ENCODE assay signal across 8 cellular contexts in the genomic region with DNA sequence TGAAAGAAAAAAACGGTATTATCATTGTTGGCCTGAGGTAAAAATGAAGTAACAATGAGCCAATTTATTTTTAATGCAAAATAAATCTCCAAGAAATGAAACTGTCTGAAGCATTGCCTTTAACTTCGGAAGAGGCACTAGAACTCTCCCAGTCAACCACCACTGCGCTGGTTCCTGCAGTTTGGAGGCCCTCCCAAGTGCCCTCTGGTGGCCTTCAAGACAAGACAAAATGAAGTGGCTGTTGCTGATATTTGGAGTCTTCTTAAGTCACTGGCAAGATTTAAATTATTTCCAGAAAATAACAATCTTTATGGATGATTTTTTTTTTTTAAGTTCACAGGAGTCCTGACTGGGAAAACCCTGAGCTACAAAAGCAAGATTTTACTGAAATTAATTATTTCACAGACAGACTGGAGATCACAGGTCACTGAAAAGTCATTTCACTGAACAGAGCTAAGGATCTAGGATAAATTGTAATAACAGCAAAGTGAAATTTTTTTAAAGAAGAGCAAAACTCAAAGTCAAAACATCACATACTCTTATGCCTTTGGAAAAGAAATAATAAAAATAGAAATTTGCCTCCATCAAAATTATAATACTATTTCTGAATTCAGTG. TPM values are rescaled to one million over a fixed set of nuclear protein-coding genes. Genes with fewer than 3 reads are reported as not detected.
DNase-seq lines count a peak whose midpoint lies in the region; ATAC-seq, FAIRE-seq and TF ChIP-seq lines count a peak whose summit lies in the region.

No MANE protein-coding gene starts in this region.

- no peak overlapping the region for H3K4me2 ChIP-seq in DND-41 (ENCODE audit: insufficient read depth, low read length)

- no peaks in the 10 kb centered on the region for H3K27me3 ChIP-seq in DND-41 (ENCODE audit: insufficient read depth, low read length, poor library complexity)

- peaks cover 16% of the 10 kb centered on the region for H4K20me1 ChIP-seq in DND-41 (ENCODE audit: insufficient read depth, low read length)

- no peak overlapping the region for H2AFZ ChIP-seq in DND-41 (ENCODE audit: low read depth, low read length)

- H3K4me3 Mint-ChIP-seq in MCF 10A (ENCODE audit: unreplicated experiment), result no peak overlapping the region

- ATAC-seq in DND-41 (ENCODE audit: insufficient read depth, low read depth) (peak; percentile 91), GM18505 (IDR thresholded peaks at IDR 0.05; ENCODE audit: unreplicated experiment) (no peak), HG02763 (IDR thresholded peaks at IDR 0.05; ENCODE audit: unreplicated experiment) (no peak)

- H3K27ac ChIP-seq in DND-41 (ENCODE audit: low read length), result no peak overlapping the region

- no TSS peak for BruUV-seq in MCF 10A (replicated peaks; lab: Mats Ljungman, UMichigan)

- H3K4me1 ChIP-seq in DND-41 (ENCODE audit: insufficient read depth, low read length), result peaks cover 8% of the 10 kb centered on the region; the same call in 1 of the 2 replicates

- H3K36me3 Mint-ChIP-seq in MCF 10A (ENCODE audit: insufficient read depth, unreplicated experiment), result peaks cover 59% of the 10 kb centered on the region

- no peak for TF ChIP-seq POLR2A in GM18505 (IDR thresholded peaks at IDR 0.05; ENCODE audit: borderline replicate concordance, extremely low read depth, insufficient read depth, insufficient read length)

- H3K9ac ChIP-seq in DND-41 (ENCODE audit: low read depth, low read length), result no peak overlapping the region

- no peak overlapping the region for H3K27ac Mint-ChIP-seq in MCF 10A (ENCODE audit: low read depth, unreplicated experiment)

- no peaks in the 10 kb centered on the region for H3K9me3 Mint-ChIP-seq in MCF 10A (ENCODE audit: unreplicated experiment)

- peaks cover 52% of the 10 kb centered on the region for H3K79me2 ChIP-seq in DND-41 (ENCODE audit: insufficient read depth, low read length)

- H3K36me3 ChIP-seq in DND-41 (ENCODE audit: insufficient read depth, low read length), result peaks cover 83% of the 10 kb centered on the region

- DNase-seq in DND-41 (peak; percentile 73), HUDEP-2 (lab: John Stamatoyannopoulos, UW; ENCODE audit: unreplicated experiment in 76 of 76) (peak in 54 of 76 experiments; percentile 1 to 56 (median 25)), RPMI7951 (ENCODE audit: low read depth) (peak; percentile 56), MCF 10A (ENCODE audit: unreplicated experiment) (peak; percentile 77)
- DNase-seq in stimulated activated CD8-positive, alpha-beta memory T cell treated with anti-CD3 and anti-CD28 coated beads, Interleukin-12 subunit alpha, Interleukin-12 subunit beta, amount 100 ng/mL, for 1 hour (ENCODE audit: low read depth), result peak; percentile 7

- TF ChIP-seq CTCF in DND-41 (IDR thresholded peaks at IDR 0.05; ENCODE audit: borderline replicate concordance, extremely low read depth, low read length, poor library complexity, severe bottlenecking) (peak; percentile 62), MCF 10A (IDR thresholded peaks at IDR 0.05; ENCODE audit: unreplicated experiment) (peak; percentile 60)

- H3K4me1 Mint-ChIP-seq in MCF 10A (ENCODE audit: insufficient read depth, unreplicated experiment), result peaks cover 12% of the 10 kb centered on the region

- CTCF ChIA-PET in MCF 10A (lab: Yijun Ruan, JAX), result interaction anchor here (0.5 to 1.9 kb wide), 19 partner anchors 11 to 689 kb away, joined by 3 to 18 read pairs (median 3); no protein-coding TSS in a partner anchor

- peak; percentile 33 for FAIRE-seq in islet of Langerhans (lab: Jason Lieb, UNC)

- POLR2A ChIA-PET in MCF 10A (lab: Yijun Ruan, JAX), result interaction anchor here (0.7 to 1.0 kb wide), 4 partner anchors 80 to 498 kb away, joined by 3 to 7 read pairs (median 4); no protein-coding TSS in a partner anchor

- H3K9me3 ChIP-seq in DND-41 (ENCODE audit: insufficient read depth, low read length, severe bottlenecking), result no peaks in the 10 kb centered on the region

- intact Hi-C loops in MCF 10A (cut with micrococcal nuclease), result loop anchor here (1.0 to 5.0 kb wide), 5 partner anchors 107 to 410 kb away; no protein-coding TSS in a partner anchor

- H3K27me3 Mint-ChIP-seq in MCF 10A (ENCODE audit: insufficient read depth, unreplicated experiment), result no peaks in the 10 kb centered on the region

- H3K4me3 ChIP-seq in DND-41 (ENCODE audit: low read depth in 1 of 2, low read length in 2 of 2), result no peak overlapping the region

RNA-seq across cellular contexts. Expression of a gene that starts 58.2 kb away (rescaled TPM):
- total RNA-seq in RPMI7951 (2014; rRNA removed; shearing (Covaris generic)), result 34.1 and 34.2 TPM in 2 replicates
- total RNA-seq in MCF 10A (2022), result 35.6 and 48.6 TPM in 2 replicates

Comparison
In these comparisons a context has a peak if more than half of its experiments do, and no peak if none do; other contexts are left out.
1. DNase-seq: peak in every context shown above with its lines; median percentile 77 in MCF 10A; 73 in DND-41; 56 in RPMI7951; 25 in HUDEP-2; 7 in stimulated activated CD8-positive, alpha-beta memory T cell treated with anti-CD3 and anti-CD28 coated beads, Interleukin-12 subunit alpha, Interleukin-12 subunit beta, amount 100 ng/mL, for 1 hour.